8 cellular contexts compared by ENCODE assay signal in the genomic region with DNA sequence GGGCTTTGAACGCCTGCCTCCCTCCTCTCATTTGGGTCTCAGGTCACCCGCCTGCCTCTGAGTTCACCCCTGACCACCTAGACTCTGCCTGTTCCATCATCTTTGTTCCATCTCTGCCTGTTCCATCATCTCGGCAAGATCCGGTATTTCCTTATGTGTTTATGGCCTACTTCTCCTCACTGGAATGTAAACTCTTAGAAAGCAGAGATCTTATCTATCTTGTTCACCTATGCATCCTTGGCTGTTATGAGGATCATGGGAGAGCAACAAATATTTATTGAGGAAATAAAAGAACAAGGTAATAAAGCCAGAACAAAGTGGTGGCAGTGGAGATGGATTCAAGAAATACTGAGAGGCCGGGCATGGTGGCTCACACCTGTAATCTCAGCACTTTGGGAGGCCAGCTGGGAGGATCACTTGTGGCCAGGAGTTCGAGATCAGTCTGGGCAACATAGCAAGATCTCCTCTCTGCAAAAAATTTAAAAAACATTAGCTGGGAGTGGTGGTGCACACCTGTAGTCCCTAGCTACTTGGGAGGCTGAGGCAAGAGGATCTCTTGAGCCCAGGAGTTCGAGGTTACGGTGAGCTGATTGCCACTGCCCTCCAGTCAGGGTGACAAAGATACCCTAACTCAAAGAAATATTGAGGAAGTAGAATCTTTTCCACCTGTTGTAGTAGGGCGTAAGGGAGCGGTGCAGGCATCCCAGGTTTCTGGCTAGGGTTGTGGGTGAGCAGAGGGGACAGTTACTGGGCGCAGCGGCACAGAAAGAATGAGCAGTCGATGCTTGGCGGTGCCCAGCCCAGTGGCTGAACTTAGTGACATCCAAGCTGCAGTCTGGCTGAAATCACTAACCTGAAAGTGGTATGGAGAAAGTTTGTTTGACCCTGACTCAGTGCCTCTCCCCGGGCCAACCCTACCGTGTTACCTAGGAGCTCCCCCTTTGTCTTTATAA. TPM values are rescaled to one million over a fixed set of nuclear protein-coding genes. Genes with fewer than 3 reads are reported as not detected.
A peak's percentile ranks its signal among the peaks of the same experiment; 100 is the strongest.
DNase-seq lines count a peak whose midpoint lies in the region; TF ChIP-seq lines count a peak whose summit lies in the region.

No MANE protein-coding gene starts in this region.

- no peaks in the 10 kb centered on the region for H3K27me3 ChIP-seq in layer of hippocampus (ENCODE audit: control insufficient read depth, insufficient read depth, low read length)
- H3K27me3 ChIP-seq in stomach: no peaks in the 10 kb centered on the region

- no peak for TF ChIP-seq EP300 in stomach (IDR thresholded peaks at IDR 0.05)

- peaks cover 3% of the 10 kb centered on the region for H3K36me3 Mint-ChIP-seq in activated T-helper 1 cell treated with anti-CD3 and anti-CD28 coated beads, Interleukin-12 subunit alpha, Interleukin-12 subunit beta, Interleukin-2, Interleukin-4 antibody, amounts not matched to agents 30 ng/mL and 10 ng/mL and 1 ng/mL, durations not matched to agents 14 hours and 24 hours and 36 hours (ENCODE audit: low read depth)

- no peak for TF ChIP-seq CTCF in stomach (IDR thresholded peaks at IDR 0.05)

- H3K4me3 ChIP-seq in stomach: no peak overlapping the region

- peaks cover 48 to 64% (median 57%) of the 10 kb centered on the region in 4 donors for H3K4me1 ChIP-seq in stomach

- DNase-seq in DMS53 (lab: John Stamatoyannopoulos, UW) (peak; percentile 40), DMS53 treated with DMSO at 0.1 percent for 48 hours (lab: John Stamatoyannopoulos, UW; ENCODE audit: unreplicated experiment) (no peak), stomach (no peak)
- DNase-seq in activated T-helper 1 cell treated with anti-CD3 and anti-CD28 coated beads, Interleukin-12 subunit alpha, Interleukin-12 subunit beta, Interleukin-2, Interleukin-4 antibody, amounts not matched to agents 30 ng/mL and 10 ng/mL and 1 ng/mL, durations not matched to agents 14 hours and 24 hours and 36 hours (ENCODE audit: low spot score): no peak
- DNase-seq in stimulated activated CD4-positive, alpha-beta T cell treated with anti-CD3 and anti-CD28 coated beads, Interleukin-1b, Interleukin-23, amount 100 ng/mL, for 48 hours: no peak
- no peak for DNase-seq in stimulated activated CD4-positive, alpha-beta T cell treated with anti-CD3 and anti-CD28 coated beads, Interleukin-2, amount 100 ng/mL, for 48 hours
- DNase-seq in effector CD8-positive, alpha-beta T cell (lab: John Stamatoyannopoulos, UW): no peak

- H3K36me3 ChIP-seq in stomach: peaks cover 0 to 13% (median 0%) of the 10 kb centered on the region in 4 donors

- H3K4me1 Mint-ChIP-seq in activated T-helper 1 cell treated with anti-CD3 and anti-CD28 coated beads, Interleukin-12 subunit alpha, Interleukin-12 subunit beta, Interleukin-2, Interleukin-4 antibody, amounts not matched to agents 30 ng/mL and 10 ng/mL and 1 ng/mL, durations not matched to agents 14 hours and 24 hours and 36 hours (ENCODE audit: low read depth): peaks cover 14% of the 10 kb centered on the region

- H3K9me3 Mint-ChIP-seq in activated T-helper 1 cell treated with anti-CD3 and anti-CD28 coated beads, Interleukin-12 subunit alpha, Interleukin-12 subunit beta, Interleukin-2, Interleukin-4 antibody, amounts not matched to agents 30 ng/mL and 10 ng/mL and 1 ng/mL, durations not matched to agents 14 hours and 24 hours and 36 hours: no peaks in the 10 kb centered on the region

- intact Hi-C loops in activated T-helper 1 cell treated with anti-CD3 and anti-CD28 coated beads, Interleukin-12 subunit alpha, Interleukin-12 subunit beta, Interleukin-2, Interleukin-4 antibody, amounts not matched to agents 30 ng/mL and 10 ng/mL and 1 ng/mL, durations not matched to agents 14 hours and 24 hours and 36 hours (cut with micrococcal nuclease): loop anchor here (2.0 kb wide), 1 partner anchor 293 kb away; a partner anchor contains a TSS
- intact Hi-C loops in stomach (cut with DNase I; ENCODE audit: low total_unique reads): no loop called here

- H3K27ac Mint-ChIP-seq in activated T-helper 1 cell treated with anti-CD3 and anti-CD28 coated beads, Interleukin-12 subunit alpha, Interleukin-12 subunit beta, Interleukin-2, Interleukin-4 antibody, amounts not matched to agents 30 ng/mL and 10 ng/mL and 1 ng/mL, durations not matched to agents 14 hours and 24 hours and 36 hours: peak overlapping the region; percentile 55

- H3K27ac ChIP-seq in layer of hippocampus (ENCODE audit: low read depth, low read length) (peak overlapping the region; percentile 97), stomach (peak overlapping the region in 4 of 5 donors; percentile 97 to 100 (median 99))

- H3K9me3 ChIP-seq in stomach: no peaks in the 10 kb centered on the region

- TF ChIP-seq POLR2A in stomach (IDR thresholded peaks at IDR 0.05): no peak

- peak overlapping the region; percentile 82 for H3K4me3 Mint-ChIP-seq in activated T-helper 1 cell treated with anti-CD3 and anti-CD28 coated beads, Interleukin-12 subunit alpha, Interleukin-12 subunit beta, Interleukin-2, Interleukin-4 antibody, amounts not matched to agents 30 ng/mL and 10 ng/mL and 1 ng/mL, durations not matched to agents 14 hours and 24 hours and 36 hours

- WGBS in stomach, 5 donors: 86 to 92% (median 88%) methylated on average over 16 of the region's 16 CpGs

- peaks cover 3% of the 10 kb centered on the region for H3K27me3 Mint-ChIP-seq in activated T-helper 1 cell treated with anti-CD3 and anti-CD28 coated beads, Interleukin-12 subunit alpha, Interleukin-12 subunit beta, Interleukin-2, Interleukin-4 antibody, amounts not matched to agents 30 ng/mL and 10 ng/mL and 1 ng/mL, durations not matched to agents 14 hours and 24 hours and 36 hours (ENCODE audit: insufficient read depth)

RNA-seq across cellular contexts. Expression of a gene that starts 1.7 kb away (rescaled TPM):
- 148 and 150 TPM in 2 replicates for total RNA-seq in activated T-helper 1 cell treated with anti-CD3 and anti-CD28 coated beads, Interleukin-12 subunit alpha, Interleukin-12 subunit beta, Interleukin-2, Interleukin-4 antibody, amounts not matched to agents 30 ng/mL and 10 ng/mL and 1 ng/mL, durations not matched to agents 14 hours and 24 hours and 36 hours
- total RNA-seq in stomach: 100 to 1,000 TPM in 4 of 5 donors, 10 to 100 TPM in 1; 76.4 to 522 (median 201) TPM
- polyA plus RNA-seq in stomach: 10 to 100 TPM; 56.5 to 90.3 (median 61.8) TPM
